In genomic region chr10:79826131-79826495, GRCh38 we compare ENCODE assay signal across 8 cellular contexts. TPM values are rescaled to one million over a fixed set of nuclear protein-coding genes. Genes with fewer than 3 reads are reported as not detected.
DNase-seq lines count a peak whose midpoint lies in the region; ATAC-seq, FAIRE-seq and TF ChIP-seq lines count a peak whose summit lies in the region.
"Not testable (repeated sequence)": the region's sequence is repeated elsewhere in the genome, so short reads cannot be mapped to it uniquely, and the experiment has no call there.

No MANE protein-coding gene starts in this region.

- peaks cover 15% of the 10 kb centered on the region for H3K79me2 ChIP-seq in keratinocyte (ENCODE audit: control insufficient read depth, insufficient read depth, low read length)
- H3K79me2 ChIP-seq in neural cell (replicated peaks; ENCODE audit: insufficient read depth, low read length), result not testable (repeated sequence)

- H2AFZ ChIP-seq in keratinocyte (ENCODE audit: control insufficient read depth, low read length); neural cell (ENCODE audit: low read depth, low read length): not testable (repeated sequence)

- not testable (repeated sequence) for H3F3A ChIP-seq in neural cell (ENCODE audit: insufficient read depth, low read length, poor library complexity, severe bottlenecking)

- not testable (repeated sequence) for H3K4me2 ChIP-seq in BLaER1; keratinocyte (ENCODE audit: control insufficient read depth, extremely low read depth, insufficient read depth, low read depth, low read length); neural cell (ENCODE audit: low read length)

- TF ChIP-seq CTCF in endothelial cell (IDR thresholded peaks at IDR 0.05; ENCODE audit: unreplicated experiment); keratinocyte (optimal IDR thresholded peaks at IDR 0.05 in 1 of 3, IDR thresholded peaks at IDR 0.05 in 1 of 3, conservative IDR thresholded peaks at IDR 0.05 in 1 of 3; ENCODE audit: extremely low read depth in 1 of 3, insufficient read depth in 2 of 3, low read length in 3 of 3); neural cell (IDR thresholded peaks at IDR 0.05; ENCODE audit: poor library complexity, severe bottlenecking): not testable (repeated sequence)

- not testable (repeated sequence) for H4K20me1 ChIP-seq in BLaER1; keratinocyte (ENCODE audit: control insufficient read depth, extremely low read depth, insufficient read depth, low read length); neural cell (ENCODE audit: insufficient read depth)

- DNase-seq in SJCRH30 (peak in 1 of 2 experiments; percentile 12), endothelial cell (ENCODE audit: low spot score) (peak; percentile 47)
- DNase-seq in keratinocyte (ENCODE audit: low read depth, low spot score), result not testable (repeated sequence)

- H3K36me3 Mint-ChIP-seq in activated naive CD4-positive, alpha-beta T cell treated with anti-CD3 and anti-CD28 coated beads, Interleukin-2, amount 50 U/mL, for 24 hours; endothelial cell (ENCODE audit: low read depth, unreplicated experiment); stimulated activated memory B cell treated with anti-CD40 and anti-IgM and Interleukin-4, amounts not matched to agents 10 μg/mL and 1 μg/mL and 100 μg/mL, for 72 hours: not testable (repeated sequence)

- H3K4me3 Mint-ChIP-seq in activated naive CD4-positive, alpha-beta T cell treated with anti-CD3 and anti-CD28 coated beads, Interleukin-2, amount 50 U/mL, for 24 hours, result peak overlapping the region; percentile 62
- H3K4me3 Mint-ChIP-seq in endothelial cell (ENCODE audit: unreplicated experiment), result not testable (repeated sequence)
- peak overlapping the region; percentile 88 for H3K4me3 Mint-ChIP-seq in stimulated activated memory B cell treated with anti-CD40 and anti-IgM and Interleukin-4, amounts not matched to agents 10 μg/mL and 1 μg/mL and 100 μg/mL, for 72 hours

- H3K4me1 ChIP-seq in BLaER1, result peaks cover 12% of the 10 kb centered on the region
- H3K4me1 ChIP-seq in SJCRH30; keratinocyte (ENCODE audit: control insufficient read depth, extremely low read depth, insufficient read depth, low read length): not testable (repeated sequence)

- not testable (repeated sequence) for H3K27me3 Mint-ChIP-seq in activated naive CD4-positive, alpha-beta T cell treated with anti-CD3 and anti-CD28 coated beads, Interleukin-2, amount 50 U/mL, for 24 hours; endothelial cell (ENCODE audit: unreplicated experiment); stimulated activated memory B cell treated with anti-CD40 and anti-IgM and Interleukin-4, amounts not matched to agents 10 μg/mL and 1 μg/mL and 100 μg/mL, for 72 hours

- H3K9ac ChIP-seq in BLaER1, result peak overlapping the region; percentile 76; the same call in 1 of the 2 replicates
- H3K9ac ChIP-seq in keratinocyte (ENCODE audit: control insufficient read depth, extremely low read depth, insufficient read depth, low read length), result peak overlapping the region; percentile 65
- H3K9ac ChIP-seq in neural cell (ENCODE audit: low read length), result peak overlapping the region; percentile 69

- not testable (repeated sequence) for H3K9me3 Mint-ChIP-seq in activated naive CD4-positive, alpha-beta T cell treated with anti-CD3 and anti-CD28 coated beads, Interleukin-2, amount 50 U/mL, for 24 hours; endothelial cell (ENCODE audit: unreplicated experiment); stimulated activated memory B cell treated with anti-CD40 and anti-IgM and Interleukin-4, amounts not matched to agents 10 μg/mL and 1 μg/mL and 100 μg/mL, for 72 hours

- H3K9me1 ChIP-seq in keratinocyte (ENCODE audit: control insufficient read depth, extremely low read depth, insufficient read depth, low read length), result not testable (repeated sequence)

- peaks cover 41% of the 10 kb centered on the region for H3K4me1 Mint-ChIP-seq in activated naive CD4-positive, alpha-beta T cell treated with anti-CD3 and anti-CD28 coated beads, Interleukin-2, amount 50 U/mL, for 24 hours
- H3K4me1 Mint-ChIP-seq in endothelial cell (ENCODE audit: unreplicated experiment), result peaks cover 11% of the 10 kb centered on the region
- peaks cover 21% of the 10 kb centered on the region for H3K4me1 Mint-ChIP-seq in stimulated activated memory B cell treated with anti-CD40 and anti-IgM and Interleukin-4, amounts not matched to agents 10 μg/mL and 1 μg/mL and 100 μg/mL, for 72 hours

- not testable (repeated sequence) for TF ChIP-seq EP300 in neural cell (conservative IDR thresholded peaks at IDR 0.05; ENCODE audit: poor library complexity, severe bottlenecking)

- not testable (repeated sequence) for H3K36me3 ChIP-seq in BLaER1; SJCRH30; keratinocyte (ENCODE audit: control insufficient read depth in 2 of 2, extremely low read depth in 1 of 2, insufficient read depth in 2 of 2, low read length in 2 of 2); neural cell (ENCODE audit: insufficient read depth, low read length)

- H3K9me2 ChIP-seq in neural cell (ENCODE audit: insufficient read depth, low read length), result not testable (repeated sequence)

- not testable (repeated sequence) for TF ChIP-seq RAD21 in neural cell (conservative IDR thresholded peaks at IDR 0.05)

- not testable (repeated sequence) for H3K27ac Mint-ChIP-seq in activated naive CD4-positive, alpha-beta T cell treated with anti-CD3 and anti-CD28 coated beads, Interleukin-2, amount 50 U/mL, for 24 hours; endothelial cell (ENCODE audit: unreplicated experiment)
- peak overlapping the region; percentile 80 for H3K27ac Mint-ChIP-seq in stimulated activated memory B cell treated with anti-CD40 and anti-IgM and Interleukin-4, amounts not matched to agents 10 μg/mL and 1 μg/mL and 100 μg/mL, for 72 hours

- peak; percentile 18 for ATAC-seq in HG03103 (IDR thresholded peaks at IDR 0.05; ENCODE audit: low read depth, unreplicated experiment)
- ATAC-seq in stimulated activated memory B cell treated with anti-CD40 and anti-IgM and Interleukin-4, amounts not matched to agents 10 μg/mL and 1 μg/mL and 100 μg/mL, for 72 hours, result not testable (repeated sequence)

- H3K4me3 ChIP-seq in BLaER1 (peak overlapping the region; percentile 69), SJCRH30 (peak overlapping the region; percentile 86), keratinocyte (ENCODE audit: control insufficient read depth in 2 of 3, extremely low read depth in 1 of 3, insufficient read depth in 2 of 3, low read depth in 1 of 3, low read length in 3 of 3) (peak overlapping the region in 2 of 3 experiments; percentile 44 to 45), neural cell (ENCODE audit: low read length) (peak overlapping the region; percentile 65)

- peak overlapping the region; percentile 79 for H3K27ac ChIP-seq in BLaER1
- H3K27ac ChIP-seq in SJCRH30, result not testable (repeated sequence)
- peak overlapping the region; percentile 36 for H3K27ac ChIP-seq in keratinocyte (ENCODE audit: control insufficient read depth, insufficient read depth, low read length)
- H3K27ac ChIP-seq in neural cell (ENCODE audit: low read length), result peak overlapping the region; percentile 39

- not testable (repeated sequence) for FAIRE-seq in keratinocyte (lab: Jason Lieb, UNC)

- H3K9me3 ChIP-seq in BLaER1; SJCRH30 (replicated peaks); keratinocyte (ENCODE audit: control insufficient read depth, low read depth, low read length); neural cell (ENCODE audit: low read length): not testable (repeated sequence)

- dilution Hi-C loops in keratinocyte (cut with MboI; ENCODE audit: extremely low pct_ligation_motif_present, low sequenced_read_pairs), result not testable (repeated sequence)

- H3K27me3 ChIP-seq in BLaER1; SJCRH30; keratinocyte (ENCODE audit: control insufficient read depth, extremely low read depth, insufficient read depth, low read length); neural cell (ENCODE audit: insufficient read depth, low read depth, low read length): not testable (repeated sequence)

RNA-seq across cellular contexts. Expression of gene NUTM2E, which starts 0.4 kb away (rescaled TPM):
- 0.02 and 0.03 TPM in 2 replicates for total RNA-seq in SJCRH30 (2014; rRNA removed; shearing (Covaris generic))
- total RNA-seq in endothelial cell (ENCODE audit: unreplicated experiment), result 0.46 TPM
- polyA plus RNA-seq in keratinocyte, result 0.17 to 0.26 TPM (median 0.24 TPM) in 3 replicates
- not detected for polyA plus RNA-seq in keratinocyte (2011; ENCODE audit: low read depth)
- polyA plus RNA-seq in keratinocyte (2011; cell fraction: cytosol; rRNA removed), result 0.07 and 0.13 TPM in 2 replicates
- 0.29 and 0.39 TPM in 2 replicates for polyA plus RNA-seq in keratinocyte (2011; cell fraction: nucleus; rRNA removed)
- 0.07 and 0.32 TPM in 2 replicates for polyA plus RNA-seq in keratinocyte (2012; ENCODE audit: low replicate concordance)
- polyA minus RNA-seq in keratinocyte, result 0.06 to 0.26 TPM in 2 of 3 replicates, not detected in the other
- not detected for polyA minus RNA-seq in keratinocyte (2011; cell fraction: cytosol; rRNA and poly(A)+ RNA removed)
- not detected in 2 replicates for polyA minus RNA-seq in keratinocyte (2011; cell fraction: nucleus; rRNA and poly(A)+ RNA removed)
- 0.40 TPM in 1 of 2 replicates, not detected in the other for polyA plus RNA-seq in neural cell
- 0.24 and 0.46 TPM in 2 replicates for polyA minus RNA-seq in neural cell
